8 cellular contexts compared by ENCODE assay signal in the genomic region with DNA sequence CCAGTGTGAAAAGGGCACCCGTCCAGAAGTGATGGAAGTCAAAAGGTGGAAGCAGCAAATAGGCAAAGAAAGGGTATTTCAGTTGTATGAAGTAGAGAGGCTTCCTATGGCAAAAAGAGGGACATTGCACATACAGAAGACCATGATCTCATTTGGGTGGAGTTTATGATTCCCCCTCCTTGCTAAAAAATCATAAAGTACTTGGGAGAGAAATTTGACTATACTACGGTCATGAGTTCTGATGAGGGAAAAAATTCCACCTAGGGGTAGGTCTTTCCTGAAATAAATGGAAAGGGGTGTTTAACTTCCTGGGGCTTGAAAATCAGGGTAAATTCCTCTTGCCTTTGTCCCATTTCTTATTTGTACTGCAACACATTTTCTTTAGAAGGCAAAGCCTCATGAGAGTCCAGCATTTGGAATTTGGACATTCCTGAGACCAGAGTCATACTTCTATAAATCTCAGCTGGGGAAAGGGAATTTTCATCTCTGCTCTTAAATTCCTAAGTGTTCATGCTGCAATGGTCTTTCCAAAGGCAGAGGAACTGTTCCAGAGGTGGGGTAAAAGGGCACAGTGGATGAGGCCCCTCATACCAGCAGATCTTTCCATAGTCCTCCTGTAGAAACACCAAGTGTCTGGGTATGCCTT. TPM values are rescaled to one million over a fixed set of nuclear protein-coding genes. Genes with fewer than 3 reads are reported as not detected.
A peak's percentile ranks its signal among the peaks of the same experiment; 100 is the strongest.
DNase-seq lines count a peak whose midpoint lies in the region; ATAC-seq and TF ChIP-seq lines count a peak whose summit lies in the region.
"Had no signal": no experiment of that assay in that cellular context is flagged by ENCODE, and none has a peak within 500 bp of the region (broad histone marks: within the 10 kb centered on the region; RNA-seq: fewer than 3 reads in every experiment).

No MANE protein-coding gene starts in this region.

- no peaks in the 10 kb centered on the region for H3K9me3 ChIP-seq in liver (ENCODE audit: control insufficient read depth in 4 of 4, low read length in 3 of 4)
- H3K9me3 ChIP-seq in transverse colon = no peaks in the 10 kb centered on the region

- H3K36me3 ChIP-seq in liver (ENCODE audit: control insufficient read depth in 4 of 4, insufficient read depth in 3 of 4, low read depth in 1 of 4, low read length in 3 of 4) (peaks cover 0 to 5% (median 0%) of the 10 kb centered on the region in 4 donors), transverse colon (no peaks in the 10 kb centered on the region)

- H3K27ac ChIP-seq in liver (ENCODE audit: low read depth in 1 of 2, low read length in 2 of 2) = peak overlapping the region; percentile 2 to 6
- H3K27ac ChIP-seq in transverse colon = peak overlapping the region; percentile 67 to 97 (median 77)

- TF ChIP-seq RAD21 in liver (IDR thresholded peaks at IDR 0.05) = no peak

- no peak for ATAC-seq in HG02870 (IDR thresholded peaks at IDR 0.05; ENCODE audit: unreplicated experiment)
- ATAC-seq: naive thymus-derived CD4-positive, alpha-beta T cell had no signal

- in situ Hi-C loops in transverse colon (cut with MboI; ENCODE audit: low pct_ligation_motif_present in 1 of 4, low pct_unique_long_range_greater_than_20kb in 1 of 4, low sequenced_read_pairs in 3 of 4) = no loop called here

- peak; percentile 90 for DNase-seq in LHCN-M2 (ENCODE audit: low read depth)
- DNase-seq in choroid plexus epithelial cell (ENCODE audit: low read depth) = peak; percentile 85
- no peak for DNase-seq in transverse colon
- DNase-seq in GM10248 (ENCODE audit: extremely low spot score) = no peak
- DNase-seq in NOMO-1 (lab: John Stamatoyannopoulos, UW; ENCODE audit: unreplicated experiment in 2 of 2) = no peak
- DNase-seq: naive thymus-derived CD4-positive, alpha-beta T cell had no signal

- no peak for TF ChIP-seq EP300 in transverse colon (IDR thresholded peaks at IDR 0.05; ENCODE audit: low read depth)

- H3K9ac ChIP-seq in liver (ENCODE audit: low read depth in 1 of 2, low read length in 2 of 2) = no peak overlapping the region

- H3K4me1 ChIP-seq in liver (ENCODE audit: control insufficient read depth in 4 of 4, insufficient read depth in 4 of 4, low read length in 3 of 4) = peaks cover 3 to 24% (median 9%) of the 10 kb centered on the region in 4 donors
- peaks cover 14 to 71% (median 32%) of the 10 kb centered on the region in 4 donors for H3K4me1 ChIP-seq in transverse colon

- intact Hi-C loops in transverse colon (cut with DNase I; ENCODE audit: low total_unique reads) = no loop called here

- H3K27me3 ChIP-seq in liver (ENCODE audit: control insufficient read depth in 4 of 4, insufficient read depth in 4 of 4, low read length in 3 of 4) (no peaks in the 10 kb centered on the region), transverse colon (no peaks in the 10 kb centered on the region)

- H3K4me3 ChIP-seq in choroid plexus epithelial cell (ENCODE audit: low read depth, low read length) (no peak overlapping the region), liver (ENCODE audit: low read depth in 1 of 3, low read length in 3 of 3) (no peak overlapping the region), transverse colon (no peak overlapping the region)

- POLR2A ChIA-PET in GM10248 (lab: Yijun Ruan, JAX) = no interaction called here

- no peak for TF ChIP-seq POLR2A in transverse colon (IDR thresholded peaks at IDR 0.05)

- no peak for TF ChIP-seq CTCF in choroid plexus epithelial cell (conservative IDR thresholded peaks at IDR 0.05; ENCODE audit: low read depth, low read length)
- TF ChIP-seq CTCF in liver (IDR thresholded peaks at IDR 0.05; ENCODE audit: low read depth, low read length, missing input control) = no peak
- no peak for TF ChIP-seq CTCF in transverse colon (IDR thresholded peaks at IDR 0.05)
- TF ChIP-seq CTCF in GM10248 (IDR thresholded peaks at IDR 0.05; ENCODE audit: control extremely low read depth, extremely low read depth, low read depth, missing control alignments) = no peak

- CTCF ChIA-PET in GM10248 (lab: Yijun Ruan, JAX) = interaction anchor here (1.7 kb wide), 1 partner anchor 57 kb away, joined by 4 read pairs; no protein-coding TSS in a partner anchor

- WGBS in liver = 91% methylated on average over 2 of the region's 2 CpGs
- 68 to 74% methylated on average over 2 of the region's 2 CpGs for WGBS in transverse colon (ENCODE audit: low coverage in 1 of 2), 2 donors

TF ChIP-seq in liver, 16 proteins besides CTCF, POLR2A, EP300 and RAD21:
- TF ChIP-seq YY1 (IDR thresholded peaks at IDR 0.05) (no peak), JUND (IDR thresholded peaks at IDR 0.05) (peak in 1 of 2 donors; percentile 48), NR2F2 (IDR thresholded peaks at IDR 0.05) (peak; percentile 64), FOXA1 (IDR thresholded peaks at IDR 0.05) (no peak), RXRA (IDR thresholded peaks at IDR 0.05) (peak in 1 of 2 donors; percentile 20)
- TF ChIP-seq, protein P1, sequence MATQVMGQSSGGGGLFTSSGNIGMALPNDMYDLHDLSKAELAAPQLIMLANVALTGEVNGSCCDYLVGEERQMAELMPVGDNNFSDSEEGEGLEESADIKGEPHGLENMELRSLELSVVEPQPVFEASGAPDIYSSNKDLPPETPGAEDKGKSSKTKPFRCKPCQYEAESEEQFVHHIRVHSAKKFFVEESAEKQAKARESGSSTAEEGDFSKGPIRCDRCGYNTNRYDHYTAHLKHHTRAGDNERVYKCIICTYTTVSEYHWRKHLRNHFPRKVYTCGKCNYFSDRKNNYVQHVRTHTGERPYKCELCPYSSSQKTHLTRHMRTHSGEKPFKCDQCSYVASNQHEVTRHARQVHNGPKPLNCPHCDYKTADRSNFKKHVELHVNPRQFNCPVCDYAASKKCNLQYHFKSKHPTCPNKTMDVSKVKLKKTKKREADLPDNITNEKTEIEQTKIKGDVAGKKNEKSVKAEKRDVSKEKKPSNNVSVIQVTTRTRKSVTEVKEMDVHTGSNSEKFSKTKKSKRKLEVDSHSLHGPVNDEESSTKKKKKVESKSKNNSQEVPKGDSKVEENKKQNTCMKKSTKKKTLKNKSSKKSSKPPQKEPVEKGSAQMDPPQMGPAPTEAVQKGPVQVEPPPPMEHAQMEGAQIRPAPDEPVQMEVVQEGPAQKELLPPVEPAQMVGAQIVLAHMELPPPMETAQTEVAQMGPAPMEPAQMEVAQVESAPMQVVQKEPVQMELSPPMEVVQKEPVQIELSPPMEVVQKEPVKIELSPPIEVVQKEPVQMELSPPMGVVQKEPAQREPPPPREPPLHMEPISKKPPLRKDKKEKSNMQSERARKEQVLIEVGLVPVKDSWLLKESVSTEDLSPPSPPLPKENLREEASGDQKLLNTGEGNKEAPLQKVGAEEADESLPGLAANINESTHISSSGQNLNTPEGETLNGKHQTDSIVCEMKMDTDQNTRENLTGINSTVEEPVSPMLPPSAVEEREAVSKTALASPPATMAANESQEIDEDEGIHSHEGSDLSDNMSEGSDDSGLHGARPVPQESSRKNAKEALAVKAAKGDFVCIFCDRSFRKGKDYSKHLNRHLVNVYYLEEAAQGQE (IDR thresholded peaks at IDR 0.05) = peak; percentile 42

RNA-seq across cellular contexts. Expression of a gene that starts 5.8 kb away (rescaled TPM):
- total RNA-seq in LHCN-M2 (2014; rRNA removed) (80.2 and 87.4 TPM in 2 replicates), liver (10 to 100 TPM; 33.2 to 49.5 TPM), transverse colon (10 to 100 TPM in 3 of 4 donors, 1 to 10 TPM in 1; 7.9 to 74.6 (median 27.5) TPM)
- polyA plus RNA-seq in LHCN-M2 (2012) = 44.3 TPM
- 10 to 100 TPM; 52.0 to 57.3 TPM for polyA plus RNA-seq in liver

RNA-seq across cellular contexts. Expression of a gene that starts 6.2 kb away (rescaled TPM):
- 28.2 and 30.0 TPM in 2 replicates for total RNA-seq in LHCN-M2 (2014; rRNA removed)
- polyA plus RNA-seq in LHCN-M2 (2012) = 11.8 TPM
- total RNA-seq in liver = 10 to 100 TPM in 1 of 2 donors, 1 to 10 TPM in 1; 4.9 to 16.8 TPM
- 1 to 10 TPM; 2.7 to 4.6 TPM for polyA plus RNA-seq in liver
- total RNA-seq in transverse colon = 10 to 100 TPM in 2 of 4 donors, 1 to 10 TPM in 2; 5.6 to 47.6 (median 10.5) TPM

Comparison
In these comparisons a context has a peak if more than half of its experiments do, and no peak if none do; other contexts are left out.
1. DNase-seq: peak in LHCN-M2 (single experiment) and choroid plexus epithelial cell (single experiment); none in transverse colon (single experiment), GM10248 (single experiment) and NOMO-1 (0 of 2).